10 cellular contexts compared by ENCODE assay signal in genomic region chr3:126961191-126961790, GRCh38. TPM values are rescaled to one million over a fixed set of nuclear protein-coding genes. Genes with fewer than 3 reads are reported as not detected.
DNase-seq lines count a peak whose midpoint lies in the region; ATAC-seq and TF ChIP-seq lines count a peak whose summit lies in the region.
"Had no signal": no experiment of that assay in that cellular context is flagged by ENCODE, and none has a peak within 500 bp of the region (broad histone marks: within the 10 kb centered on the region; RNA-seq: fewer than 3 reads in every experiment).

No MANE protein-coding gene starts in this region.

- no peaks in the 10 kb centered on the region for H3K9me3 Mint-ChIP-seq in CD8-positive, alpha-beta memory T cell
- no peaks in the 10 kb centered on the region for H3K9me3 Mint-ChIP-seq in brain
- no peaks in the 10 kb centered on the region for H3K9me3 Mint-ChIP-seq in activated naive CD8-positive, alpha-beta T cell treated with anti-CD3 and anti-CD28 coated beads, Interleukin-2, amount 50 U/mL, for 24 hours

- no peak overlapping the region for H3K4me3 Mint-ChIP-seq in CD8-positive, alpha-beta memory T cell
- H3K4me3 Mint-ChIP-seq in brain: no peak overlapping the region
- H3K4me3 Mint-ChIP-seq in activated naive CD8-positive, alpha-beta T cell treated with anti-CD3 and anti-CD28 coated beads, Interleukin-2, amount 50 U/mL, for 24 hours: no peak overlapping the region

- peaks cover 0 to 9% (median 0%) of the 10 kb centered on the region in 3 donors for H3K36me3 Mint-ChIP-seq in CD8-positive, alpha-beta memory T cell
- no peaks in the 10 kb centered on the region for H3K36me3 Mint-ChIP-seq in brain
- no peaks in the 10 kb centered on the region for H3K36me3 Mint-ChIP-seq in activated naive CD8-positive, alpha-beta T cell treated with anti-CD3 and anti-CD28 coated beads, Interleukin-2, amount 50 U/mL, for 24 hours (ENCODE audit: low read depth)

- TF ChIP-seq CTCF in brain (conservative IDR thresholded peaks at IDR 0.05): no peak
- no peak for TF ChIP-seq CTCF in mucosa of descending colon (IDR thresholded peaks at IDR 0.05)

- peaks cover 0 to 2% of the 10 kb centered on the region in 2 donors for H3K27me3 Mint-ChIP-seq in CD8-positive, alpha-beta memory T cell
- peaks cover 2% of the 10 kb centered on the region for H3K27me3 Mint-ChIP-seq in brain
- H3K27me3 Mint-ChIP-seq in activated naive CD8-positive, alpha-beta T cell treated with anti-CD3 and anti-CD28 coated beads, Interleukin-2, amount 50 U/mL, for 24 hours: no peaks in the 10 kb centered on the region

- H3K27ac ChIP-seq in CD8-positive, alpha-beta memory T cell (ENCODE audit: low read depth, low read length): peak overlapping the region; percentile 45

- H3K4me3 ChIP-seq in CD8-positive, alpha-beta memory T cell (ENCODE audit: low read length): no peak overlapping the region
- H3K4me3 ChIP-seq in mucosa of descending colon: no peak overlapping the region

- no peak overlapping the region for H3K27ac Mint-ChIP-seq in CD8-positive, alpha-beta memory T cell
- H3K27ac Mint-ChIP-seq in brain: peak overlapping the region in 4 of 5 experiments; percentile 79 to 97 (median 91)
- no peak overlapping the region for H3K27ac Mint-ChIP-seq in activated naive CD8-positive, alpha-beta T cell treated with anti-CD3 and anti-CD28 coated beads, Interleukin-2, amount 50 U/mL, for 24 hours

- POLR2A ChIA-PET in CD8-positive, alpha-beta memory T cell (lab: Charles Lee): no interaction called here

- CTCF ChIA-PET in CD8-positive, alpha-beta memory T cell (lab: Charles Lee): no interaction called here

- H3K27me3 ChIP-seq in CD8-positive, alpha-beta memory T cell (ENCODE audit: insufficient read depth, low read length, poor library complexity, severe bottlenecking): no peaks in the 10 kb centered on the region
- H3K27me3 ChIP-seq: dorsolateral prefrontal cortex had no signal

- H3K36me3 ChIP-seq in CD8-positive, alpha-beta memory T cell (ENCODE audit: insufficient read depth, low read length): no peaks in the 10 kb centered on the region
- no peaks in the 10 kb centered on the region for H3K36me3 ChIP-seq in mucosa of descending colon (ENCODE audit: low read depth)

- intact Hi-C loops in mucosa of descending colon (cut with DNase I, micrococcal nuclease): no loop called here

- no peaks in the 10 kb centered on the region for H3K4me1 ChIP-seq in CD8-positive, alpha-beta memory T cell (ENCODE audit: insufficient read depth, low read length)
- H3K4me1 ChIP-seq in mucosa of descending colon (ENCODE audit: low read depth): no peaks in the 10 kb centered on the region

- no peaks in the 10 kb centered on the region for H3K9me3 ChIP-seq in CD8-positive, alpha-beta memory T cell (ENCODE audit: low read length)
- no peaks in the 10 kb centered on the region for H3K9me3 ChIP-seq in mucosa of descending colon

- no peaks in the 10 kb centered on the region for H3K4me1 Mint-ChIP-seq in CD8-positive, alpha-beta memory T cell
- peaks cover 52% of the 10 kb centered on the region for H3K4me1 Mint-ChIP-seq in brain
- no peaks in the 10 kb centered on the region for H3K4me1 Mint-ChIP-seq in activated naive CD8-positive, alpha-beta T cell treated with anti-CD3 and anti-CD28 coated beads, Interleukin-2, amount 50 U/mL, for 24 hours

- DNase-seq in CD8-positive, alpha-beta memory T cell: no peak
- DNase-seq in mucosa of descending colon: peak; percentile 48 to 74 (median 62)
- DNase-seq in activated naive CD8-positive, alpha-beta T cell treated with anti-CD3 and anti-CD28 coated beads, Interleukin-2, amount 50 U/mL, for 24 hours: no peak
- no peak for DNase-seq in UCSD-AML1 (lab: John Stamatoyannopoulos, UW; ENCODE audit: unreplicated experiment)
- DNase-seq: stimulated activated CD4-positive, alpha-beta T cell treated with anti-CD3 and anti-CD28 coated beads, Interleukin-4, amount 100 ng/mL, for 24 hours had no signal

- ATAC-seq in HG02678 (IDR thresholded peaks at IDR 0.05; ENCODE audit: unreplicated experiment): peak; percentile 70
- peak; percentile 72 for ATAC-seq in mucosa of descending colon
- ATAC-seq in activated naive CD8-positive, alpha-beta T cell treated with anti-CD3 and anti-CD28 coated beads, Interleukin-2, amount 50 U/mL, for 24 hours: no peak
- no peak for ATAC-seq in GM21576 (IDR thresholded peaks at IDR 0.05; ENCODE audit: unreplicated experiment)
- ATAC-seq in HG02970 (IDR thresholded peaks at IDR 0.05; ENCODE audit: low FRiP score, unreplicated experiment): no peak

RNA-seq across cellular contexts. Expression of gene PLXNA1, which starts 21.6 kb away (rescaled TPM):
- 10 to 100 TPM; 14.4 to 15.9 TPM for total RNA-seq in CD8-positive, alpha-beta memory T cell
- 1.0 TPM for polyA plus RNA-seq in CD8-positive, alpha-beta memory T cell
- 22.2 TPM for polyA plus RNA-seq in brain (ENCODE audit: insufficient read depth, low read depth, low replicate concordance)
- 10 to 100 TPM; 11.8 to 19.3 (median 12.7) TPM for total RNA-seq in mucosa of descending colon

Comparison
In these comparisons a context has a peak if more than half of its experiments do, and no peak if none do; other contexts are left out.
1. DNase-seq: peak in mucosa of descending colon (3 of 3); none in CD8-positive, alpha-beta memory T cell (0 of 5), activated naive CD8-positive, alpha-beta T cell treated with anti-CD3 and anti-CD28 coated beads, Interleukin-2, amount 50 U/mL, for 24 hours (single experiment) and UCSD-AML1 (single experiment).
2. H3K27ac Mint-ChIP-seq: peak in brain (4 of 5); none in CD8-positive, alpha-beta memory T cell (0 of 8) and activated naive CD8-positive, alpha-beta T cell treated with anti-CD3 and anti-CD28 coated beads, Interleukin-2, amount 50 U/mL, for 24 hours (single experiment).
3. ATAC-seq: peak in HG02678 (single experiment) and mucosa of descending colon (single experiment); none in activated naive CD8-positive, alpha-beta T cell treated with anti-CD3 and anti-CD28 coated beads, Interleukin-2, amount 50 U/mL, for 24 hours (single experiment), GM21576 (single experiment) and HG02970 (single experiment).